Comparison of ENCODE assay signal across 8 cellular contexts in genomic region chr17:68346448-68346847, GRCh38. TPM values are rescaled to one million over a fixed set of nuclear protein-coding genes. Genes with fewer than 3 reads are reported as not detected.
DNase-seq lines count a peak whose midpoint lies in the region; ATAC-seq and TF ChIP-seq lines count a peak whose summit lies in the region.

No MANE protein-coding gene starts in this region.

- ATAC-seq in HG02981 (IDR thresholded peaks at IDR 0.05; ENCODE audit: unreplicated experiment) = peak; percentile 71

- H3K9me3 Mint-ChIP-seq in brain (no peaks in the 10 kb centered on the region), glutamatergic neuron (ENCODE audit: unreplicated experiment) (no peaks in the 10 kb centered on the region)

- no peak for TF ChIP-seq CTCF in GM13976 (IDR thresholded peaks at IDR 0.05; ENCODE audit: borderline replicate concordance, control extremely low read depth, extremely low read depth, insufficient read depth, missing control alignments)
- no peak for TF ChIP-seq CTCF in brain (conservative IDR thresholded peaks at IDR 0.05)
- TF ChIP-seq CTCF in glutamatergic neuron (IDR thresholded peaks at IDR 0.05; ENCODE audit: partially characterized antibody, unreplicated experiment) = no peak

- peak; percentile 50 for DNase-seq in GM13976 (ENCODE audit: low spot score)
- DNase-seq in T-helper 22 cell (ENCODE audit: low read depth) = peak; percentile 51
- DNase-seq in stimulated activated CD4-positive, alpha-beta T cell treated with anti-CD3 and anti-CD28 coated beads, Interleukin-1b, Interleukin-23, amount 100 ng/mL, for 24 hours (ENCODE audit: low read depth in 4 of 4, low spot score in 1 of 4) = peak; percentile 22 to 59 (median 36)
- DNase-seq in DMS153 (lab: John Stamatoyannopoulos, UW) = no peak
- DNase-seq in glutamatergic neuron = no peak
- DNase-seq in NCI-H2081 treated with DMSO at 0.1 percent for 48 hours (lab: John Stamatoyannopoulos, UW) = no peak

- H3K36me3 Mint-ChIP-seq in brain = peaks cover 24% of the 10 kb centered on the region
- H3K36me3 Mint-ChIP-seq in glutamatergic neuron (ENCODE audit: unreplicated experiment) = no peaks in the 10 kb centered on the region

- peak overlapping the region in 1 of 5 experiments; percentile 8 for H3K4me3 Mint-ChIP-seq in brain
- H3K4me3 Mint-ChIP-seq in glutamatergic neuron (ENCODE audit: unreplicated experiment) = no peak overlapping the region

- in situ Hi-C loops in GM13976 (cut with MboI; ENCODE audit: low sequenced_read_pairs, unreplicated experiment) = no loop called here

- H3K27ac Mint-ChIP-seq in brain (peak overlapping the region in 4 of 5 experiments; percentile 7 to 77 (median 32)), glutamatergic neuron (ENCODE audit: unreplicated experiment) (no peak overlapping the region)

- peaks cover 6% of the 10 kb centered on the region for H3K4me1 Mint-ChIP-seq in brain
- H3K4me1 Mint-ChIP-seq in glutamatergic neuron (ENCODE audit: low read depth, unreplicated experiment) = no peaks in the 10 kb centered on the region

- peaks cover 5% of the 10 kb centered on the region for H3K27me3 Mint-ChIP-seq in brain
- H3K27me3 Mint-ChIP-seq in glutamatergic neuron (ENCODE audit: unreplicated experiment) = no peaks in the 10 kb centered on the region

RNA-seq across cellular contexts. Expression of gene ARSG, which starts 55.2 kb away (rescaled TPM):
- 5.5 TPM for polyA plus RNA-seq in brain (ENCODE audit: insufficient read depth, low read depth, low replicate concordance)
- total RNA-seq in glutamatergic neuron (ENCODE audit: unreplicated experiment) = 1.9 TPM

RNA-seq across cellular contexts. Expression of gene SLC16A6, which starts 55.5 kb away (rescaled TPM):
- polyA plus RNA-seq in brain (ENCODE audit: insufficient read depth, low read depth, low replicate concordance) = 1.5 TPM
- 0.25 TPM for total RNA-seq in glutamatergic neuron (ENCODE audit: unreplicated experiment)

Comparison
In these comparisons a context has a peak if more than half of its experiments do, and no peak if none do; other contexts are left out.
1. DNase-seq: peak in GM13976 (single experiment), T-helper 22 cell (single experiment) and stimulated activated CD4-positive, alpha-beta T cell treated with anti-CD3 and anti-CD28 coated beads, Interleukin-1b, Interleukin-23, amount 100 ng/mL, for 24 hours (4 of 4); none in DMS153 (single experiment), glutamatergic neuron (single experiment) and NCI-H2081 treated with DMSO at 0.1 percent for 48 hours (single experiment).